8 cellular contexts compared by ENCODE assay signal in the genomic region with DNA sequence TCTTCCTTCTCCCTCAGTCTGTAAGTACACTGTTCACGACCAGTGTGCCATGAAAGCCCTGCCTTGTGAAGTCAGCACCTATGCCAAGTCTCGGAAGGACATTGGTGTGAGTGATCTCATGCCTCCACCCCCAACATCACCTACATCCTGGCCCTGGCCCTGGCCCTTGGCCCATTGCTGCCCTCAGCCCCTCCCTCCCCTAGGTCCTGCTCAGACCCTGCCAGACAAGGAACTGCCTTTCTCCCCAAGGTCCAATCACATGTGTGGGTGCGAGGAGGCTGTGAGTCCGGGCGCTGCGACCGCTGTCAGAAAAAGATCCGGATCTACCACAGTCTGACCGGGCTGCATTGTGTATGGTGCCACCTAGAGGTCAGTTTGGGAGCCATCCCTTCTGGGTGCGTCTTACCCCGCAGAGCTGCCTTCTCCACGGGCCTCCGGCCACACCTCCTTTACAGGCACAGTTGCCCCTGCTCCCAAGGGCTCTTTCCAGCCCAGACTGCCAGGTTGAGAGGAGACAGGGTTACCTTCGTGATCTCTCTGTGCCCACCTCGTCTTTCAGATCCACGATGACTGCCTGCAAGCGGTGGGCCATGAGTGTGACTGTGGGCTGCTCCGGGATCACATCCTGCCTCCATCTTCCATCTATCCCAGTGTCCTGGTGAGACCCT. TPM values are rescaled to one million over a fixed set of nuclear protein-coding genes. Genes with fewer than 3 reads are reported as not detected.
A peak's percentile ranks its signal among the peaks of the same experiment; 100 is the strongest.
DNase-seq lines count a peak whose midpoint lies in the region; ATAC-seq and TF ChIP-seq lines count a peak whose summit lies in the region.

No MANE protein-coding gene starts in this region.

- 9 to 15% (median 11%) methylated on average over 13 to 18 of the region's 18 CpGs for WGBS in heart left ventricle, 4 donors

- TF ChIP-seq CTCF in GM12872 (IDR thresholded peaks at IDR 0.05; ENCODE audit: insufficient read depth, low read depth, low read length) (peak; percentile 96), heart left ventricle (IDR thresholded peaks at IDR 0.05) (peak; percentile 87 to 94 (median 91)), progenitor cell of endocrine pancreas (IDR thresholded peaks at IDR 0.05; ENCODE audit: unreplicated experiment) (peak; percentile 95), uterus (IDR thresholded peaks at IDR 0.05) (peak; percentile 85 to 90 (median 88))

- H3K36me3 Mint-ChIP-seq in activated naive CD8-positive, alpha-beta T cell treated with anti-CD3 and anti-CD28 coated beads for 36 hours: peaks cover 66% of the 10 kb centered on the region
- H3K36me3 Mint-ChIP-seq in progenitor cell of endocrine pancreas (ENCODE audit: insufficient read depth): no peaks in the 10 kb centered on the region

- TF ChIP-seq POLR2A in heart left ventricle (IDR thresholded peaks at IDR 0.05) (no peak), uterus (IDR thresholded peaks at IDR 0.05) (no peak)

- peak; percentile 40 for DNase-seq in NCI-H1105 (lab: John Stamatoyannopoulos, UW)
- peak; percentile 46 for DNase-seq in SKM-1 treated with dmso at 0.1 percent for 144 hours (lab: John Stamatoyannopoulos, UW; ENCODE audit: unreplicated experiment)
- peak; percentile 82 for DNase-seq in activated naive CD8-positive, alpha-beta T cell treated with anti-CD3 and anti-CD28 coated beads for 36 hours
- DNase-seq in heart left ventricle: peak; percentile 83 to 87 (median 87)
- peak; percentile 78 for DNase-seq in progenitor cell of endocrine pancreas (ENCODE audit: low spot score, unreplicated experiment)
- DNase-seq in uterus: peak; percentile 84 to 87

- peaks cover 73% of the 10 kb centered on the region for H3K4me1 Mint-ChIP-seq in activated naive CD8-positive, alpha-beta T cell treated with anti-CD3 and anti-CD28 coated beads for 36 hours
- peaks cover 4% of the 10 kb centered on the region for H3K4me1 Mint-ChIP-seq in progenitor cell of endocrine pancreas (ENCODE audit: low read depth)

- H3K27ac ChIP-seq in heart left ventricle (peak overlapping the region in 2 of 12 donors; percentile 7 to 58), uterus (peak overlapping the region in 1 of 2 donors; percentile 22)

- peaks cover 0 to 13% (median 7%) of the 10 kb centered on the region in 12 donors for H3K4me1 ChIP-seq in heart left ventricle
- no peaks in the 10 kb centered on the region for H3K4me1 ChIP-seq in uterus

- H3K9me3 ChIP-seq in heart left ventricle (no peaks in the 10 kb centered on the region), uterus (no peaks in the 10 kb centered on the region)

- H3K27ac Mint-ChIP-seq in activated naive CD8-positive, alpha-beta T cell treated with anti-CD3 and anti-CD28 coated beads for 36 hours: peak overlapping the region; percentile 45
- H3K27ac Mint-ChIP-seq in progenitor cell of endocrine pancreas: no peak overlapping the region

- intact Hi-C loops in heart left ventricle (cut with DNase I): loop anchor here in 8 of 10 donors (1.0 to 5.0 kb wide), 4 partner anchors 198 to 203 kb away; a partner anchor contains a TSS
- intact Hi-C loops in uterus (cut with DNase I; ENCODE audit: low total_unique reads): loop anchor here (5.0 kb wide), 1 partner anchor 203 kb away; no protein-coding TSS in a partner anchor

- H3K4me3 ChIP-seq in heart left ventricle (peak overlapping the region in 8 of 12 donors; percentile 15 to 42 (median 24)), uterus (no peak overlapping the region)

- peak; percentile 88 for ATAC-seq in HG02623 (IDR thresholded peaks at IDR 0.05; ENCODE audit: unreplicated experiment)
- ATAC-seq in heart left ventricle: peak; percentile 85 to 96 (median 95)

- H3K36me3 ChIP-seq in heart left ventricle: peaks cover 0 to 71% (median 6%) of the 10 kb centered on the region in 9 donors
- no peaks in the 10 kb centered on the region for H3K36me3 ChIP-seq in uterus

- H3K4me3 Mint-ChIP-seq in activated naive CD8-positive, alpha-beta T cell treated with anti-CD3 and anti-CD28 coated beads for 36 hours: no peak overlapping the region
- H3K4me3 Mint-ChIP-seq in progenitor cell of endocrine pancreas (ENCODE audit: low read depth): no peak overlapping the region

- no peaks in the 10 kb centered on the region for H3K9me3 Mint-ChIP-seq in activated naive CD8-positive, alpha-beta T cell treated with anti-CD3 and anti-CD28 coated beads for 36 hours
- H3K9me3 Mint-ChIP-seq in progenitor cell of endocrine pancreas (ENCODE audit: low read depth): no peaks in the 10 kb centered on the region

- H3K27me3 Mint-ChIP-seq in activated naive CD8-positive, alpha-beta T cell treated with anti-CD3 and anti-CD28 coated beads for 36 hours: no peaks in the 10 kb centered on the region
- peaks cover 50% of the 10 kb centered on the region for H3K27me3 Mint-ChIP-seq in progenitor cell of endocrine pancreas

- no peaks in the 10 kb centered on the region for H3K27me3 ChIP-seq in heart left ventricle
- H3K27me3 ChIP-seq in uterus: no peaks in the 10 kb centered on the region

RNA-seq across cellular contexts. Expression of a gene that starts 9.2 kb away (rescaled TPM):
- 100 to 1,000 TPM; 236 TPM for total RNA-seq in activated naive CD8-positive, alpha-beta T cell treated with anti-CD3 and anti-CD28 coated beads for 36 hours
- total RNA-seq in heart left ventricle (10 to 100 TPM in 4 of 9 donors, 1 to 10 TPM in 5; 5.3 to 27.8 (median 9.6) TPM), progenitor cell of endocrine pancreas (10.2 and 16.8 TPM in 2 replicates), uterus (100 to 1,000 TPM in 1 of 4 donors, 10 to 100 TPM in 3; 24.0 to 183 (median 55.1) TPM)
- polyA plus RNA-seq in heart left ventricle: 1 to 10 TPM; 7.6 to 7.8 TPM

RNA-seq across cellular contexts. Expression of a gene that starts 12.5 kb away (rescaled TPM):
- 10 to 100 TPM; 33.3 to 34.9 TPM for total RNA-seq in activated naive CD8-positive, alpha-beta T cell treated with anti-CD3 and anti-CD28 coated beads for 36 hours
- total RNA-seq in heart left ventricle: 10 to 100 TPM; 12.0 to 22.3 (median 13.7) TPM
- polyA plus RNA-seq in heart left ventricle: 10 to 100 TPM; 19.8 to 33.6 TPM
- 38.0 and 42.8 TPM in 2 replicates for total RNA-seq in progenitor cell of endocrine pancreas
- total RNA-seq in uterus: 10 to 100 TPM in 3 of 4 donors, 1 to 10 TPM in 1; 8.2 to 26.8 (median 21.9) TPM

RNA-seq across cellular contexts. Expression of a gene that starts 25.6 kb away (rescaled TPM):
- under 1 TPM; 0.25 to 0.28 TPM for total RNA-seq in activated naive CD8-positive, alpha-beta T cell treated with anti-CD3 and anti-CD28 coated beads for 36 hours
- total RNA-seq in heart left ventricle (1 to 10 TPM in 3 of 9 donors, under 1 TPM in 5, not detected in 1; 0.56 to 1.3 (median 0.73) TPM), progenitor cell of endocrine pancreas (3.7 and 6.3 TPM in 2 replicates), uterus (1 to 10 TPM in 2 of 4 donors, under 1 TPM in 1, not detected in 1; 0.26 to 3.6 (median 2.9) TPM)
- polyA plus RNA-seq in heart left ventricle: under 1 TPM; 0.23 to 0.49 TPM

RNA-seq across cellular contexts. Expression of a gene that starts 26.4 kb away (rescaled TPM):
- total RNA-seq in activated naive CD8-positive, alpha-beta T cell treated with anti-CD3 and anti-CD28 coated beads for 36 hours: 100 to 1,000 TPM; 111 to 120 TPM
- total RNA-seq in heart left ventricle: 10 to 100 TPM in 6 of 9 donors, 1 to 10 TPM in 3; 3.7 to 16.7 (median 11.3) TPM
- polyA plus RNA-seq in heart left ventricle: 10 to 100 TPM in 1 of 2 donors, 1 to 10 TPM in 1; 4.1 to 23.5 TPM
- 62.1 and 66.9 TPM in 2 replicates for total RNA-seq in progenitor cell of endocrine pancreas
- 10 to 100 TPM; 19.0 to 35.6 (median 28.7) TPM for total RNA-seq in uterus

RNA-seq across cellular contexts. Expression of a gene that starts 33.7 kb away (rescaled TPM):
- total RNA-seq in activated naive CD8-positive, alpha-beta T cell treated with anti-CD3 and anti-CD28 coated beads for 36 hours: 10 to 100 TPM; 24.5 to 25.3 TPM
- total RNA-seq in heart left ventricle (100 to 1,000 TPM in 8 of 9 donors, 10 to 100 TPM in 1; 97.5 to 135 (median 119) TPM), progenitor cell of endocrine pancreas (111 and 116 TPM in 2 replicates), uterus (100 to 1,000 TPM in 1 of 4 donors, 10 to 100 TPM in 3; 49.4 to 128 (median 67.2) TPM)
- polyA plus RNA-seq in heart left ventricle: 10 to 100 TPM; 57.5 to 86.5 TPM

Comparison
In these comparisons a context has a peak if more than half of its experiments do, and no peak if none do; other contexts are left out.
1. H3K4me3 ChIP-seq: peak in heart left ventricle (8 of 12); none in uterus (0 of 2).
2. Peak in every context shown above with its lines, with median percentiles within 50 percentile points of each other: CTCF ChIP-seq and DNase-seq.